ENCODE assay signal across 18 cellular contexts in the genomic region with DNA sequence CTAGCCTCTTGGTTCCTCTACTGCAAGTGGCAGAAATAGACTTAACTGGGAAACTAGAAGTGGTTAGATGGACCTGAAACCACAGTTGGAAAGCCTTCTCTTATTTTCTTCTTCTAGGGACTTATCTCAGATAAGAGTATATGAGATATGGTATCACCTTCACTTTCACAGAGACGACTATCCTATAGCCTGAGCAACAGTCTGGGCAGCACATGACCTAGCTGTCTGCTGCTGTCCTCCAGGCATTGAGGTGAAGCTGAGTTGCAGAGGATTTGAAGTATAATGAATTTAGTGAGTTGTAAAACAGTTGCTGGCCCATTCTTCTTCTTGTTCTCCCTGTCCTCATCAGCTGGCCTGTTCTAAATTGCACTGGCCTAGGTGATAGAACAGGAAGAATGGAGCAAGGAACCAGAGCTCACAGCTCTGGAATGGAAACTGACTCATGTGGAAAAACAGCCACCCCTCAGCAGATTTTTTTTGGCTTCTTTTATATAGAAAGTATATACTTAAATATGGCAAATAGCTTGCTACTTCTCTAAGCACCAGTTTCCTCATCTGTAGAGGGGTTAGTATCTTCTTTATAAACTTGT. TPM values are rescaled to one million over a fixed set of nuclear protein-coding genes. Genes with fewer than 3 reads are reported as not detected.
DNase-seq lines count a peak whose midpoint lies in the region; ATAC-seq and TF ChIP-seq lines count a peak whose summit lies in the region.
"Had no signal": no experiment of that assay in that cellular context is flagged by ENCODE, and none has a peak within 500 bp of the region (broad histone marks: within the 10 kb centered on the region; RNA-seq: fewer than 3 reads in every experiment).

No MANE protein-coding gene starts in this region.

- H2AFZ ChIP-seq in osteoblast (ENCODE audit: low read length), result no peak overlapping the region

- H3K27ac ChIP-seq in epithelial cell of prostate (peak overlapping the region; percentile 8), osteoblast (ENCODE audit: low read depth, low read length) (peak overlapping the region; percentile 71), substantia nigra (ENCODE audit: low read depth, low read length, poor library complexity, severe bottlenecking) (no peak overlapping the region)
- H3K27ac ChIP-seq: lower lobe of right lung had no signal

- H3K27me3 ChIP-seq in osteoblast (ENCODE audit: insufficient read depth, low read length), result no peaks in the 10 kb centered on the region

- H3K36me3 ChIP-seq in osteoblast (ENCODE audit: insufficient read depth, low read length), result peaks cover 57% of the 10 kb centered on the region

- ATAC-seq in SK-N-SH treated with all-trans-retinoic acid at 6 μM for 48 hours, result peak; percentile 32; the same call in 2 of the 3 replicates
- ATAC-seq: lower lobe of right lung had no signal

- peaks cover 19% of the 10 kb centered on the region for H3K4me1 ChIP-seq in osteoblast (ENCODE audit: insufficient read depth, low read length)
- H3K4me1 ChIP-seq: lower lobe of right lung had no signal

- TF ChIP-seq CTCF in osteoblast (IDR thresholded peaks at IDR 0.05; ENCODE audit: extremely low read depth, low read depth, low read length) (no peak), GM13976 (IDR thresholded peaks at IDR 0.05; ENCODE audit: borderline replicate concordance, control extremely low read depth, extremely low read depth, insufficient read depth, missing control alignments) (no peak)

- H4K20me1 ChIP-seq in osteoblast (ENCODE audit: insufficient read depth, low read length), result peaks cover 5% of the 10 kb centered on the region

- H3K79me2 ChIP-seq in osteoblast (ENCODE audit: insufficient read depth, low read length), result peaks cover 14% of the 10 kb centered on the region

- DNase-seq in GM03348 (ENCODE audit: low spot score) (peak; percentile 27), epithelial cell of prostate (ENCODE audit: low read depth, low spot score) (no peak), osteoblast (ENCODE audit: insufficient read length, low spot score, missing footprints) (peak; percentile 31), nucleus accumbens (lab: John Stamatoyannopoulos, UW) (no peak), substantia nigra (lab: John Stamatoyannopoulos, UW) (no peak), GM13976 (ENCODE audit: low spot score) (no peak), NCI-H748 (lab: John Stamatoyannopoulos, UW; ENCODE audit: unreplicated experiment) (no peak)
- DNase-seq: activated CD4-positive, alpha-beta T cell treated with anti-CD3 and anti-CD28 coated beads for 48 hours; activated gamma-delta T cell treated with Interleukin-2 at 50 U/mL for 16 hours; aorta; erythroblast; glutamatergic neuron; lower lobe of right lung; naive B cell; NCI-H345; posterior cingulate gyrus; stimulated activated CD4-positive, alpha-beta T cell treated with anti-CD3 and anti-CD28 coated beads, Interleukin-2, amount 100 ng/mL, for 48 hours had no signal

- H3K4me2 ChIP-seq in osteoblast (ENCODE audit: insufficient read depth, low read length), result peak overlapping the region; percentile 44

- no peaks in the 10 kb centered on the region for H3K9me3 ChIP-seq in osteoblast (ENCODE audit: low read depth, low read length)
- H3K9me3 ChIP-seq: lower lobe of right lung had no signal

- no peak overlapping the region for H3K4me3 ChIP-seq in osteoblast (ENCODE audit: insufficient read depth, low read length)
- H3K4me3 ChIP-seq: lower lobe of right lung had no signal

- in situ Hi-C loops in GM13976 (cut with MboI; ENCODE audit: low sequenced_read_pairs, unreplicated experiment), result no loop called here

TF ChIP-seq in SK-N-SH treated with all-trans-retinoic acid at 6 μM for 48 hours, 23 proteins besides CTCF, POLR2A, EP300 and RAD21:
- TF ChIP-seq, protein P1, sequence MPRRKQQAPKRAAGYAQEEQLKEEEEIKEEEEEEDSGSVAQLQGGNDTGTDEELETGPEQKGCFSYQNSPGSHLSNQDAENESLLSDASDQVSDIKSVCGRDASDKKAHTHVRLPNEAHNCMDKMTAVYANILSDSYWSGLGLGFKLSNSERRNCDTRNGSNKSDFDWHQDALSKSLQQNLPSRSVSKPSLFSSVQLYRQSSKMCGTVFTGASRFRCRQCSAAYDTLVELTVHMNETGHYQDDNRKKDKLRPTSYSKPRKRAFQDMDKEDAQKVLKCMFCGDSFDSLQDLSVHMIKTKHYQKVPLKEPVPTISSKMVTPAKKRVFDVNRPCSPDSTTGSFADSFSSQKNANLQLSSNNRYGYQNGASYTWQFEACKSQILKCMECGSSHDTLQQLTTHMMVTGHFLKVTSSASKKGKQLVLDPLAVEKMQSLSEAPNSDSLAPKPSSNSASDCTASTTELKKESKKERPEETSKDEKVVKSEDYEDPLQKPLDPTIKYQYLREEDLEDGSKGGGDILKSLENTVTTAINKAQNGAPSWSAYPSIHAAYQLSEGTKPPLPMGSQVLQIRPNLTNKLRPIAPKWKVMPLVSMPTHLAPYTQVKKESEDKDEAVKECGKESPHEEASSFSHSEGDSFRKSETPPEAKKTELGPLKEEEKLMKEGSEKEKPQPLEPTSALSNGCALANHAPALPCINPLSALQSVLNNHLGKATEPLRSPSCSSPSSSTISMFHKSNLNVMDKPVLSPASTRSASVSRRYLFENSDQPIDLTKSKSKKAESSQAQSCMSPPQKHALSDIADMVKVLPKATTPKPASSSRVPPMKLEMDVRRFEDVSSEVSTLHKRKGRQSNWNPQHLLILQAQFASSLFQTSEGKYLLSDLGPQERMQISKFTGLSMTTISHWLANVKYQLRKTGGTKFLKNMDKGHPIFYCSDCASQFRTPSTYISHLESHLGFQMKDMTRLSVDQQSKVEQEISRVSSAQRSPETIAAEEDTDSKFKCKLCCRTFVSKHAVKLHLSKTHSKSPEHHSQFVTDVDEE (CRISPR knock-in tag; IDR thresholded peaks at IDR 0.05), result no peak
- TF ChIP-seq ESRRG (CRISPR knock-in tag; IDR thresholded peaks at IDR 0.05), result no peak
- no peak for TF ChIP-seq CSDC2 (CRISPR knock-in tag; IDR thresholded peaks at IDR 0.05)
- no peak for TF ChIP-seq ISL1 (CRISPR knock-in tag; IDR thresholded peaks at IDR 0.05)
- TF ChIP-seq, protein P2, sequence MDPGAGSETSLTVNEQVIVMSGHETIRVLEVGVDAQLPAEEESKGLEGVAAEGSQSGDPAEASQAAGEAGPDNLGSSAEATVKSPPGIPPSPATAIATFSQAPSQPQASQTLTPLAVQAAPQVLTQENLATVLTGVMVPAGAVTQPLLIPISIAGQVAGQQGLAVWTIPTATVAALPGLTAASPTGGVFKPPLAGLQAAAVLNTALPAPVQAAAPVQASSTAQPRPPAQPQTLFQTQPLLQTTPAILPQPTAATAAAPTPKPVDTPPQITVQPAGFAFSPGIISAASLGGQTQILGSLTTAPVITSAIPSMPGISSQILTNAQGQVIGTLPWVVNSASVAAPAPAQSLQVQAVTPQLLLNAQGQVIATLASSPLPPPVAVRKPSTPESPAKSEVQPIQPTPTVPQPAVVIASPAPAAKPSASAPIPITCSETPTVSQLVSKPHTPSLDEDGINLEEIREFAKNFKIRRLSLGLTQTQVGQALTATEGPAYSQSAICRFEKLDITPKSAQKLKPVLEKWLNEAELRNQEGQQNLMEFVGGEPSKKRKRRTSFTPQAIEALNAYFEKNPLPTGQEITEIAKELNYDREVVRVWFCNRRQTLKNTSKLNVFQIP (CRISPR knock-in tag; IDR thresholded peaks at IDR 0.05; ENCODE audit: borderline replicate concordance, low read depth), result no peak
- TF ChIP-seq TCF4 (CRISPR knock-in tag; IDR thresholded peaks at IDR 0.05; ENCODE audit: borderline replicate concordance), result no peak

RNA-seq across cellular contexts. Expression of gene RECK, which starts 27.8 kb away (rescaled TPM):
- total RNA-seq in osteoblast, result 31.2 and 31.5 TPM in 2 replicates

Comparison
In these comparisons a context has a peak if more than half of its experiments do, and no peak if none do; other contexts are left out.
1. DNase-seq: peak in GM03348 (single experiment) and osteoblast (single experiment); none in epithelial cell of prostate (single experiment), nucleus accumbens (0 of 56), substantia nigra (0 of 49), GM13976 (single experiment) and NCI-H748 (single experiment).